Comparison of ENCODE assay signal across 1 cellular context in the genomic region with DNA sequence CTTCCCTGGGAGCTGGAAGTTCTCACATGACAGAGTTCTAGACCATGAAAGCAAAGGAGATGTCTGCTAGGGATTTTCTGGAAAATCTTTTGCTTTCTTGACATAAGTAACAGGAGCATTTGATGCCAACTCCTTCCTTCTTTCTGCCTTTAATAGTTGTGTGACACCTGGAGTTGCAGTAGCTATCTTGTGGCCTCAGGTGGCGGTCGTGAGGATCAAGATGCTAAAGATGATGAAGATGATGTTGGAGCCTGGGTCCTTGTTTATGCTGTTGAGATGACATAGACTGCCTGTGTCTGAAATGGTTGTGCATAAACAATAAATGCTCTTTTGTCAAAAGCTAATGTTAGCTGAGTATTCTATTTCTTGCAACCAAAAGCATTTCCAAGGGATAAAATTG.
TF ChIP-seq lines count a peak whose summit lies in the region.

No MANE protein-coding gene starts in this region.

TF ChIP-seq in H1, 55 proteins besides CTCF, POLR2A, EP300 and RAD21:
- no peak for TF ChIP-seq RBBP5 (IDR thresholded peaks at IDR 0.05; ENCODE audit: borderline replicate concordance, low read depth, low read length)
- TF ChIP-seq NRF1 (IDR thresholded peaks at IDR 0.05; ENCODE audit: low read depth, low read length) = no peak
- no peak for TF ChIP-seq BACH1 (IDR thresholded peaks at IDR 0.05; ENCODE audit: low read length)
- TF ChIP-seq GTF2F1 (IDR thresholded peaks at IDR 0.05; ENCODE audit: borderline replicate concordance, low read depth, low read length) = no peak
- TF ChIP-seq, protein P1, sequence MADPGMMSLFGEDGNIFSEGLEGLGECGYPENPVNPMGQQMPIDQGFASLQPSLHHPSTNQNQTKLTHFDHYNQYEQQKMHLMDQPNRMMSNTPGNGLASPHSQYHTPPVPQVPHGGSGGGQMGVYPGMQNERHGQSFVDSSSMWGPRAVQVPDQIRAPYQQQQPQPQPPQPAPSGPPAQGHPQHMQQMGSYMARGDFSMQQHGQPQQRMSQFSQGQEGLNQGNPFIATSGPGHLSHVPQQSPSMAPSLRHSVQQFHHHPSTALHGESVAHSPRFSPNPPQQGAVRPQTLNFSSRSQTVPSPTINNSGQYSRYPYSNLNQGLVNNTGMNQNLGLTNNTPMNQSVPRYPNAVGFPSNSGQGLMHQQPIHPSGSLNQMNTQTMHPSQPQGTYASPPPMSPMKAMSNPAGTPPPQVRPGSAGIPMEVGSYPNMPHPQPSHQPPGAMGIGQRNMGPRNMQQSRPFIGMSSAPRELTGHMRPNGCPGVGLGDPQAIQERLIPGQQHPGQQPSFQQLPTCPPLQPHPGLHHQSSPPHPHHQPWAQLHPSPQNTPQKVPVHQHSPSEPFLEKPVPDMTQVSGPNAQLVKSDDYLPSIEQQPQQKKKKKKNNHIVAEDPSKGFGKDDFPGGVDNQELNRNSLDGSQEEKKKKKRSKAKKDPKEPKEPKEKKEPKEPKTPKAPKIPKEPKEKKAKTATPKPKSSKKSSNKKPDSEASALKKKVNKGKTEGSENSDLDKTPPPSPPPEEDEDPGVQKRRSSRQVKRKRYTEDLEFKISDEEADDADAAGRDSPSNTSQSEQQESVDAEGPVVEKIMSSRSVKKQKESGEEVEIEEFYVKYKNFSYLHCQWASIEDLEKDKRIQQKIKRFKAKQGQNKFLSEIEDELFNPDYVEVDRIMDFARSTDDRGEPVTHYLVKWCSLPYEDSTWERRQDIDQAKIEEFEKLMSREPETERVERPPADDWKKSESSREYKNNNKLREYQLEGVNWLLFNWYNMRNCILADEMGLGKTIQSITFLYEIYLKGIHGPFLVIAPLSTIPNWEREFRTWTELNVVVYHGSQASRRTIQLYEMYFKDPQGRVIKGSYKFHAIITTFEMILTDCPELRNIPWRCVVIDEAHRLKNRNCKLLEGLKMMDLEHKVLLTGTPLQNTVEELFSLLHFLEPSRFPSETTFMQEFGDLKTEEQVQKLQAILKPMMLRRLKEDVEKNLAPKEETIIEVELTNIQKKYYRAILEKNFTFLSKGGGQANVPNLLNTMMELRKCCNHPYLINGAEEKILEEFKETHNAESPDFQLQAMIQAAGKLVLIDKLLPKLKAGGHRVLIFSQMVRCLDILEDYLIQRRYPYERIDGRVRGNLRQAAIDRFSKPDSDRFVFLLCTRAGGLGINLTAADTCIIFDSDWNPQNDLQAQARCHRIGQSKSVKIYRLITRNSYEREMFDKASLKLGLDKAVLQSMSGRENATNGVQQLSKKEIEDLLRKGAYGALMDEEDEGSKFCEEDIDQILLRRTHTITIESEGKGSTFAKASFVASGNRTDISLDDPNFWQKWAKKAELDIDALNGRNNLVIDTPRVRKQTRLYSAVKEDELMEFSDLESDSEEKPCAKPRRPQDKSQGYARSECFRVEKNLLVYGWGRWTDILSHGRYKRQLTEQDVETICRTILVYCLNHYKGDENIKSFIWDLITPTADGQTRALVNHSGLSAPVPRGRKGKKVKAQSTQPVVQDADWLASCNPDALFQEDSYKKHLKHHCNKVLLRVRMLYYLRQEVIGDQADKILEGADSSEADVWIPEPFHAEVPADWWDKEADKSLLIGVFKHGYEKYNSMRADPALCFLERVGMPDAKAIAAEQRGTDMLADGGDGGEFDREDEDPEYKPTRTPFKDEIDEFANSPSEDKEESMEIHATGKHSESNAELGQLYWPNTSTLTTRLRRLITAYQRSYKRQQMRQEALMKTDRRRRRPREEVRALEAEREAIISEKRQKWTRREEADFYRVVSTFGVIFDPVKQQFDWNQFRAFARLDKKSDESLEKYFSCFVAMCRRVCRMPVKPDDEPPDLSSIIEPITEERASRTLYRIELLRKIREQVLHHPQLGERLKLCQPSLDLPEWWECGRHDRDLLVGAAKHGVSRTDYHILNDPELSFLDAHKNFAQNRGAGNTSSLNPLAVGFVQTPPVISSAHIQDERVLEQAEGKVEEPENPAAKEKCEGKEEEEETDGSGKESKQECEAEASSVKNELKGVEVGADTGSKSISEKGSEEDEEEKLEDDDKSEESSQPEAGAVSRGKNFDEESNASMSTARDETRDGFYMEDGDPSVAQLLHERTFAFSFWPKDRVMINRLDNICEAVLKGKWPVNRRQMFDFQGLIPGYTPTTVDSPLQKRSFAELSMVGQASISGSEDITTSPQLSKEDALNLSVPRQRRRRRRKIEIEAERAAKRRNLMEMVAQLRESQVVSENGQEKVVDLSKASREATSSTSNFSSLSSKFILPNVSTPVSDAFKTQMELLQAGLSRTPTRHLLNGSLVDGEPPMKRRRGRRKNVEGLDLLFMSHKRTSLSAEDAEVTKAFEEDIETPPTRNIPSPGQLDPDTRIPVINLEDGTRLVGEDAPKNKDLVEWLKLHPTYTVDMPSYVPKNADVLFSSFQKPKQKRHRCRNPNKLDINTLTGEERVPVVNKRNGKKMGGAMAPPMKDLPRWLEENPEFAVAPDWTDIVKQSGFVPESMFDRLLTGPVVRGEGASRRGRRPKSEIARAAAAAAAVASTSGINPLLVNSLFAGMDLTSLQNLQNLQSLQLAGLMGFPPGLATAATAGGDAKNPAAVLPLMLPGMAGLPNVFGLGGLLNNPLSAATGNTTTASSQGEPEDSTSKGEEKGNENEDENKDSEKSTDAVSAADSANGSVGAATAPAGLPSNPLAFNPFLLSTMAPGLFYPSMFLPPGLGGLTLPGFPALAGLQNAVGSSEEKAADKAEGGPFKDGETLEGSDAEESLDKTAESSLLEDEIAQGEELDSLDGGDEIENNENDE (IDR thresholded peaks at IDR 0.05; ENCODE audit: insufficient replicate concordance, low read length) = no peak
- no peak for TF ChIP-seq SAP30 (IDR thresholded peaks at IDR 0.05; ENCODE audit: insufficient read depth, insufficient replicate concordance, low read length)
- TF ChIP-seq PHF8 (conservative IDR thresholded peaks at IDR 0.05; ENCODE audit: low read depth, low read length) = no peak
- TF ChIP-seq ATF3 (IDR thresholded peaks at IDR 0.05; ENCODE audit: insufficient read depth, low read depth, low read length) = no peak
- TF ChIP-seq SP1 (IDR thresholded peaks at IDR 0.05; ENCODE audit: low read depth, low read length) = no peak
- no peak for TF ChIP-seq TBP (IDR thresholded peaks at IDR 0.05; ENCODE audit: low read depth, low read length)
- no peak for TF ChIP-seq JUN (IDR thresholded peaks at IDR 0.05; ENCODE audit: low read depth, low read length)
- TF ChIP-seq RFX5 (IDR thresholded peaks at IDR 0.05; ENCODE audit: borderline replicate concordance, low read depth, low read length) = no peak
- no peak for TF ChIP-seq TAF1 (IDR thresholded peaks at IDR 0.05; ENCODE audit: low read depth, low read length)
- no peak for TF ChIP-seq SIX5 (IDR thresholded peaks at IDR 0.05; ENCODE audit: low read depth, low read length)
